13 cellular contexts compared by ENCODE assay signal in the genomic region with DNA sequence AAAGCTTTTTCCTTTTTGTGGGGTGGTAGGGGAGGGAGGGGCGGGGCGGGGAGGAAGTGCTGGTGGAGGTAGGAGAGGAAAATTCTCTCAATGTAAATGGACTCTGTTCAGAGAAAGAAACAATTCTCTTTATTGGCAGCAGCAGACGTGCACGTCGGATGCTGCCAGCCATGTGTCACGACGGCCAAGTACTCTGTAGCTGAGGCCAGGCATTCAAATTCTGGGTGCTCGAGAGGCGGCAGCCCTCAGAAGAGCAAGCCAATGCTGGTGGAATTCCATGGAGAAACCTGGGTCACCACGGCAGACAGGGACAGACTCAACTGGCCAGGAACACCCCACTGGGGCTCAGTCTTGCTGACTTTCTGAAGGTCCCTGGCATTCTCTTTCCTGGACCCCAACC.
DNase-seq lines count a peak whose midpoint lies in the region; ATAC-seq, FAIRE-seq and TF ChIP-seq lines count a peak whose summit lies in the region.
"Had no signal": no experiment of that assay in that cellular context is flagged by ENCODE, and none has a peak within 500 bp of the region (broad histone marks: within the 10 kb centered on the region; RNA-seq: fewer than 3 reads in every experiment).

No MANE protein-coding gene starts in this region.

- peaks cover 27% of the 10 kb centered on the region for H3K4me1 Mint-ChIP-seq in mesothelial cell of epicardium
- peaks cover 71% of the 10 kb centered on the region for H3K4me1 Mint-ChIP-seq in type B pancreatic cell (ENCODE audit: unreplicated experiment)
- peaks cover 3% of the 10 kb centered on the region for H3K4me1 Mint-ChIP-seq in activated CD8-positive, alpha-beta memory T cell treated with anti-CD3 and anti-CD28 coated beads, Interleukin-2, amount 10 ng/mL, durations not matched to agents 7 days and 5 days

- no peak overlapping the region for H2BK15ac ChIP-seq in H1 (ENCODE audit: low read length)

- H3K79me2 ChIP-seq in H1 (ENCODE audit: control insufficient read depth in 1 of 2, insufficient read depth in 2 of 2, low read length in 2 of 2): no peaks in the 10 kb centered on the region

- peak; percentile 60 for DNase-seq in MG63
- no peak for DNase-seq in H1 (ENCODE audit: low read depth in 1 of 2, low spot score in 2 of 2)
- no peak for DNase-seq in mesothelial cell of epicardium (ENCODE audit: low spot score in 2 of 2, unreplicated experiment in 2 of 2)
- no peak for DNase-seq in type B pancreatic cell (ENCODE audit: extremely low spot score, unreplicated experiment)
- DNase-seq in activated CD8-positive, alpha-beta memory T cell treated with anti-CD3 and anti-CD28 coated beads, Interleukin-2, amount 10 ng/mL, durations not matched to agents 7 days and 5 days: no peak
- no peak for DNase-seq in NCI-H526 treated with DMSO at 0.1 percent for 48 hours (lab: John Stamatoyannopoulos, UW)
- DNase-seq: activated naive CD4-positive, alpha-beta T cell treated with Interleukin-2 at 50 U/mL for 16 hours; NCI-H1105 treated with DMSO at 0.1 percent for 48 hours; NCI-H82 had no signal

- H3K36me3 ChIP-seq in MG63 (no peaks in the 10 kb centered on the region), H1 (ENCODE audit: control insufficient read depth in 2 of 4, insufficient read depth in 4 of 4, low read length in 3 of 4) (no peaks in the 10 kb centered on the region)

- ATAC-seq in activated CD8-positive, alpha-beta memory T cell treated with anti-CD3 and anti-CD28 coated beads, Interleukin-2, amount 10 ng/mL, durations not matched to agents 7 days and 5 days: no peak
- ATAC-seq in GM21447 (IDR thresholded peaks at IDR 0.05; ENCODE audit: unreplicated experiment): no peak

- POLR2A ChIA-PET in H1 (lab: Charles Lee; ENCODE audit: partially characterized antibody): no interaction called here

- H4K5ac ChIP-seq in H1 (ENCODE audit: insufficient read length, low read depth, low read length): no peak overlapping the region

- no peak for TF ChIP-seq EP300 in H1 (IDR thresholded peaks at IDR 0.05; ENCODE audit: borderline replicate concordance in 1 of 2, low read depth in 2 of 2, low read length in 2 of 2)

- H2BK5ac ChIP-seq in H1 (ENCODE audit: low read depth, low read length): no peak overlapping the region

- peaks cover 2 to 3% of the 10 kb centered on the region in 2 experiments for H4K20me1 ChIP-seq in H1 (replicated peaks in 1 of 2; ENCODE audit: control insufficient read depth in 1 of 2, insufficient read depth in 2 of 2, low read length in 2 of 2)

- CTCF ChIA-PET in H1 (lab: Charles Lee; ENCODE audit: partially characterized antibody): no interaction called here
- CTCF ChIA-PET in activated CD8-positive, alpha-beta memory T cell treated with anti-CD3 and anti-CD28 coated beads, Interleukin-2, amount 10 ng/mL, durations not matched to agents 7 days and 5 days (lab: Charles Lee): no interaction called here

- H3K18ac ChIP-seq in H1 (ENCODE audit: extremely low read depth, low read length): no peak overlapping the region

- no peak overlapping the region for H3K4ac ChIP-seq in H1 (replicated peaks; ENCODE audit: insufficient read length, low read depth, low read length)

- TF ChIP-seq CTCF in H1 (IDR thresholded peaks at IDR 0.05; ENCODE audit: control extremely low read depth in 1 of 3, insufficient read depth in 1 of 3, low read depth in 1 of 3, low read length in 3 of 3): no peak
- TF ChIP-seq CTCF in mesothelial cell of epicardium (IDR thresholded peaks at IDR 0.05; ENCODE audit: unreplicated experiment): no peak
- no peak for TF ChIP-seq CTCF in type B pancreatic cell (conservative IDR thresholded peaks at IDR 0.05)

- H3K79me1 ChIP-seq in H1 (ENCODE audit: low read depth, low read length): no peaks in the 10 kb centered on the region; the same call in none of the 2 replicates

- peaks cover 7 to 21% (median 8%) of the 10 kb centered on the region in 4 experiments for H3K4me1 ChIP-seq in H1 (replicated peaks in 1 of 4; ENCODE audit: control insufficient read depth in 3 of 4, insufficient read depth in 4 of 4, low read length in 3 of 4)

- no peak overlapping the region for H3K23ac ChIP-seq in H1 (ENCODE audit: insufficient read length)

- 72% methylated on average over 10 of the region's 10 CpGs; no CpG with 5 or more reads in 1 of the 2 experiments for WGBS in H1 (ENCODE audit: extremely low coverage in 1 of 2, insufficient coverage in 1 of 2, insufficient read length in 1 of 2, insufficient replicate concordance in 2 of 2, low coverage in 1 of 2, low lambda C conversion rate in 2 of 2, missing lambda C conversion rate in 1 of 2), 2 experiments

- FAIRE-seq in H1 (lab: Jason Lieb, UNC): no peak
- FAIRE-seq: GM12892 had no signal

- H2BK12ac ChIP-seq in H1 (ENCODE audit: low read depth, low read length): no peak overlapping the region

- H3K14ac ChIP-seq in H1 (ENCODE audit: insufficient read length): no peak overlapping the region

- H3K27ac ChIP-seq in H1 (ENCODE audit: low read depth, low read length): no peak overlapping the region

- no peak overlapping the region for H2BK20ac ChIP-seq in H1 (ENCODE audit: low read length)

- no peak overlapping the region for H3K4me3 Mint-ChIP-seq in mesothelial cell of epicardium
- H3K4me3 Mint-ChIP-seq in type B pancreatic cell: peak overlapping the region; percentile 72
- no peak overlapping the region for H3K4me3 Mint-ChIP-seq in activated CD8-positive, alpha-beta memory T cell treated with anti-CD3 and anti-CD28 coated beads, Interleukin-2, amount 10 ng/mL, durations not matched to agents 7 days and 5 days
- H3K4me3 Mint-ChIP-seq: dendritic cell treated with granulocyte-macrophage colony-stimulating factor and Interleukin-4, amounts not matched to agents 40 ng/mL and 50 ng/mL, for 4 days; memory B cell had no signal

- H2AK5ac ChIP-seq in H1 (ENCODE audit: low read depth, low read length): no peak overlapping the region

- TF ChIP-seq POLR2A in H1 (IDR thresholded peaks at IDR 0.05; ENCODE audit: control extremely low read depth in 1 of 2, low read depth in 2 of 2, low read length in 2 of 2): no peak

- no peak overlapping the region for H3K9ac ChIP-seq in H1 (replicated peaks in 1 of 4; ENCODE audit: extremely low read depth in 1 of 4, low read depth in 3 of 4, low read length in 3 of 4)

- H2AFZ ChIP-seq in H1 (ENCODE audit: low read length): no peak overlapping the region

- no peaks in the 10 kb centered on the region for H3K36me3 Mint-ChIP-seq in mesothelial cell of epicardium
- H3K36me3 Mint-ChIP-seq in type B pancreatic cell: no peaks in the 10 kb centered on the region
- H3K36me3 Mint-ChIP-seq in activated CD8-positive, alpha-beta memory T cell treated with anti-CD3 and anti-CD28 coated beads, Interleukin-2, amount 10 ng/mL, durations not matched to agents 7 days and 5 days: no peaks in the 10 kb centered on the region
- H3K36me3 Mint-ChIP-seq: memory B cell had no signal

- H2BK120ac ChIP-seq in H1 (replicated peaks; ENCODE audit: low read depth, low read length): no peak overlapping the region

- no peak overlapping the region for H4K8ac ChIP-seq in H1 (ENCODE audit: extremely low read depth, insufficient read depth, low read length)

- H3K4me2 ChIP-seq in H1 (ENCODE audit: insufficient read depth in 1 of 2, low read depth in 2 of 2, low read length in 2 of 2): no peak overlapping the region

- H3K23me2 ChIP-seq in H1 (ENCODE audit: low read depth, low read length): no peaks in the 10 kb centered on the region; the same call in 1 of the 2 replicates

- H3K27me3 Mint-ChIP-seq in mesothelial cell of epicardium (ENCODE audit: low read depth): no peaks in the 10 kb centered on the region
- H3K27me3 Mint-ChIP-seq in type B pancreatic cell: peaks cover 6% of the 10 kb centered on the region
- H3K27me3 Mint-ChIP-seq in activated CD8-positive, alpha-beta memory T cell treated with anti-CD3 and anti-CD28 coated beads, Interleukin-2, amount 10 ng/mL, durations not matched to agents 7 days and 5 days: peaks cover 13% of the 10 kb centered on the region
- H3K27me3 Mint-ChIP-seq: memory B cell had no signal

- H3K9me3 Mint-ChIP-seq in mesothelial cell of epicardium (no peaks in the 10 kb centered on the region), type B pancreatic cell (no peaks in the 10 kb centered on the region)
- no peaks in the 10 kb centered on the region for H3K9me3 Mint-ChIP-seq in activated CD8-positive, alpha-beta memory T cell treated with anti-CD3 and anti-CD28 coated beads, Interleukin-2, amount 10 ng/mL, durations not matched to agents 7 days and 5 days (ENCODE audit: low read depth)
- H3K9me3 Mint-ChIP-seq: dendritic cell treated with granulocyte-macrophage colony-stimulating factor and Interleukin-4, amounts not matched to agents 40 ng/mL and 50 ng/mL, for 4 days; memory B cell had no signal

- H3K4me3 ChIP-seq in MG63 (no peak overlapping the region), H1 (ENCODE audit: extremely low read depth in 1 of 4, insufficient read depth in 2 of 4, low read depth in 3 of 4, low read length in 4 of 4) (no peak overlapping the region)

- peak overlapping the region; percentile 39 for H3K27ac Mint-ChIP-seq in mesothelial cell of epicardium
- peak overlapping the region; percentile 60 for H3K27ac Mint-ChIP-seq in type B pancreatic cell
- no peak overlapping the region for H3K27ac Mint-ChIP-seq in activated CD8-positive, alpha-beta memory T cell treated with anti-CD3 and anti-CD28 coated beads, Interleukin-2, amount 10 ng/mL, durations not matched to agents 7 days and 5 days
- H3K27ac Mint-ChIP-seq: memory B cell had no signal

- H3K27me3 ChIP-seq in MG63: no peaks in the 10 kb centered on the region
- no peaks in the 10 kb centered on the region for H3K27me3 ChIP-seq in H1 (replicated peaks in 1 of 4; ENCODE audit: control insufficient read depth in 3 of 4, extremely low read depth in 1 of 4, insufficient read depth in 3 of 4, low read length in 3 of 4)

- peak overlapping the region; percentile 36 for H4K91ac ChIP-seq in H1 (replicated peaks; ENCODE audit: insufficient read length, low read length)

- H3K9me3 ChIP-seq in MG63: no peaks in the 10 kb centered on the region
- H3K9me3 ChIP-seq in H1 (ENCODE audit: insufficient read depth in 2 of 2, low read depth in 1 of 2, low read length in 1 of 2): no peaks in the 10 kb centered on the region

- no peak for TF ChIP-seq RAD21 in H1 (IDR thresholded peaks at IDR 0.05 in 1 of 2, conservative IDR thresholded peaks at IDR 0.05 in 1 of 2; ENCODE audit: low read depth in 2 of 2, low read length in 2 of 2)

- H3K56ac ChIP-seq in H1 (replicated peaks; ENCODE audit: insufficient read length, low read depth, low read length): no peak overlapping the region

TF ChIP-seq in H1, 55 proteins besides CTCF, POLR2A, EP300 and RAD21:
- TF ChIP-seq KDM1A (IDR thresholded peaks at IDR 0.05; ENCODE audit: borderline replicate concordance, low read length): no peak
- no peak for TF ChIP-seq NRF1 (IDR thresholded peaks at IDR 0.05; ENCODE audit: low read depth, low read length)
- TF ChIP-seq EZH2 (IDR thresholded peaks at IDR 0.05; ENCODE audit: low read depth, low read length, severe bottlenecking): no peak
- TF ChIP-seq CBX5 (IDR thresholded peaks at IDR 0.05; ENCODE audit: low read depth, low read length): no peak
- no peak for TF ChIP-seq YY1 (IDR thresholded peaks at IDR 0.05; ENCODE audit: low read depth, low read length)
